In the genomic region with DNA sequence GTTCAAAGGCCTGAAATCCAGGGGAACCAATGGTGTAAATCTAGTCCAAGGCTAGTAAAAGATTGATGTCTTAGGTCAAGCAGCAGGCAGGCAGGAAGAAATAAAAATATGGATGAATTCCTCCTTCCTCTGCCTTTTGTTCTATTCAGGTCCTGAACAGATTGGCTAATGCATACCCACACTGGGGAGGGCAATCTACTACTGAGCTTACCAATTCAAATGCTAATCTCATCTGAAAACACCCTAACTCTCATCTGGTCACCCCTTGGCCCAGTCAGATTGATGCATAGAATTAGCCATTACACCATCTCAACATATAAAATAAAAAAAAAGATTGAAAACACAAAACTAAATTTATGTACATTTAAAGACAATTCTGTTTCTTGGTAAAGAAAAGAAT, we compare ENCODE assay signal across 25 cellular contexts. TPM values are rescaled to one million over a fixed set of nuclear protein-coding genes. Genes with fewer than 3 reads are reported as not detected.
"Had no signal": no experiment of that assay in that cellular context is flagged by ENCODE, and none has a peak within 500 bp of the region (broad histone marks: within the 10 kb centered on the region; RNA-seq: fewer than 3 reads in every experiment).

No MANE protein-coding gene starts in this region.

- H3K36me3 Mint-ChIP-seq: naive B cell; stimulated activated effector memory CD8-positive, alpha-beta T cell treated with anti-CD3 and anti-CD28 coated beads, Interleukin-12 subunit alpha, Interleukin-12 subunit beta, amount 100 ng/mL, for 72 hours; type B pancreatic cell had no signal

- H3K27me3 Mint-ChIP-seq: dendritic cell treated with granulocyte-macrophage colony-stimulating factor and Interleukin-4, amounts not matched to agents 40 ng/mL and 50 ng/mL, for 4 days had no signal

- H3K36me3 ChIP-seq: esophagus squamous epithelium, gastroesophageal sphincter, neutrophil, right lobe of liver, suprapubic skin, thyroid gland had no signal

- H3K4me1 ChIP-seq: esophagus squamous epithelium, gastroesophageal sphincter, psoas muscle, right lobe of liver, suprapubic skin, thyroid gland had no signal

- ATAC-seq: effector memory CD8-positive, alpha-beta T cell; gastroesophageal sphincter; psoas muscle; right lobe of liver; stimulated activated effector memory CD8-positive, alpha-beta T cell treated with anti-CD3 and anti-CD28 coated beads, Interleukin-12 subunit alpha, Interleukin-12 subunit beta, amount 100 ng/mL, for 72 hours; stimulated activated naive CD8-positive, alpha-beta T cell treated with anti-CD3 and anti-CD28 coated beads, Interleukin-15, Interleukin-2, amounts not matched to agents 100 U/mL and 50 U/mL, for 24 hours had no signal

- DNase-seq: effector memory CD8-positive, alpha-beta T cell; esophagus squamous epithelium; foreskin fibroblast; hippocampal formation; kidney glomerular epithelial cell; mesendoderm; naive B cell; nephron progenitor cell; psoas muscle; retina; right lobe of liver; stimulated activated CD4-positive, alpha-beta T cell treated with anti-CD3 and anti-CD28 coated beads, Interleukin-4, amount 100 ng/mL, for 1 hour; stimulated activated CD8-positive, alpha-beta memory T cell treated with anti-CD3 and anti-CD28 coated beads, Interleukin-4, amount 100 ng/mL, for 48 hours; stimulated activated naive CD8-positive, alpha-beta T cell treated with anti-CD3 and anti-CD28 coated beads, Interleukin-15, Interleukin-2, amounts not matched to agents 100 U/mL and 50 U/mL, for 24 hours; thyroid gland had no signal

- H3K4me3 ChIP-seq: esophagus squamous epithelium, gastroesophageal sphincter, psoas muscle, right lobe of liver, suprapubic skin, thyroid gland had no signal

- H3K27ac ChIP-seq: esophagus squamous epithelium, gastroesophageal sphincter, neutrophil, psoas muscle, right lobe of liver, suprapubic skin, thyroid gland had no signal

- H3K4me3 Mint-ChIP-seq: dendritic cell treated with granulocyte-macrophage colony-stimulating factor and Interleukin-4, amounts not matched to agents 40 ng/mL and 50 ng/mL, for 4 days; effector memory CD8-positive, alpha-beta T cell; naive B cell; nephron progenitor cell; stimulated activated effector memory CD8-positive, alpha-beta T cell treated with anti-CD3 and anti-CD28 coated beads, Interleukin-12 subunit alpha, Interleukin-12 subunit beta, amount 100 ng/mL, for 72 hours; type B pancreatic cell had no signal

- H3K9me3 ChIP-seq: esophagus squamous epithelium, gastroesophageal sphincter, neutrophil, psoas muscle, right lobe of liver, suprapubic skin, thyroid gland had no signal

- H3K27me3 ChIP-seq: esophagus squamous epithelium, gastroesophageal sphincter, right lobe of liver, suprapubic skin, thyroid gland had no signal

- H3K9me3 Mint-ChIP-seq: dendritic cell treated with granulocyte-macrophage colony-stimulating factor and Interleukin-4, amounts not matched to agents 40 ng/mL and 50 ng/mL, for 4 days; effector memory CD8-positive, alpha-beta T cell; nephron progenitor cell; stimulated activated effector memory CD8-positive, alpha-beta T cell treated with anti-CD3 and anti-CD28 coated beads, Interleukin-12 subunit alpha, Interleukin-12 subunit beta, amount 100 ng/mL, for 72 hours; type B pancreatic cell had no signal

- H3K4me1 Mint-ChIP-seq: naive B cell; nephron progenitor cell; stimulated activated effector memory CD8-positive, alpha-beta T cell treated with anti-CD3 and anti-CD28 coated beads, Interleukin-12 subunit alpha, Interleukin-12 subunit beta, amount 100 ng/mL, for 72 hours had no signal

- H3K27ac Mint-ChIP-seq: dendritic cell treated with granulocyte-macrophage colony-stimulating factor and Interleukin-4, amounts not matched to agents 40 ng/mL and 50 ng/mL, for 4 days; effector memory CD8-positive, alpha-beta T cell; naive B cell; nephron progenitor cell; stimulated activated effector memory CD8-positive, alpha-beta T cell treated with anti-CD3 and anti-CD28 coated beads, Interleukin-12 subunit alpha, Interleukin-12 subunit beta, amount 100 ng/mL, for 72 hours; type B pancreatic cell had no signal

RNA-seq across cellular contexts. Expression of a gene that starts 19.7 kb away (rescaled TPM):
- total RNA-seq: epithelial cell of proximal tubule, esophagus squamous epithelium, gastroesophageal sphincter, liver, lung microvascular endothelial cell, osteoblast, psoas muscle, right lobe of liver, suprapubic skin had no signal
- polyA plus RNA-seq: liver, psoas muscle had no signal

RNA-seq across cellular contexts. Expression of a gene that starts 37.8 kb away (rescaled TPM):
- total RNA-seq: epithelial cell of proximal tubule, lung microvascular endothelial cell, osteoblast, suprapubic skin had no signal
